ENCODE assay signal across 8 cellular contexts in the genomic region with DNA sequence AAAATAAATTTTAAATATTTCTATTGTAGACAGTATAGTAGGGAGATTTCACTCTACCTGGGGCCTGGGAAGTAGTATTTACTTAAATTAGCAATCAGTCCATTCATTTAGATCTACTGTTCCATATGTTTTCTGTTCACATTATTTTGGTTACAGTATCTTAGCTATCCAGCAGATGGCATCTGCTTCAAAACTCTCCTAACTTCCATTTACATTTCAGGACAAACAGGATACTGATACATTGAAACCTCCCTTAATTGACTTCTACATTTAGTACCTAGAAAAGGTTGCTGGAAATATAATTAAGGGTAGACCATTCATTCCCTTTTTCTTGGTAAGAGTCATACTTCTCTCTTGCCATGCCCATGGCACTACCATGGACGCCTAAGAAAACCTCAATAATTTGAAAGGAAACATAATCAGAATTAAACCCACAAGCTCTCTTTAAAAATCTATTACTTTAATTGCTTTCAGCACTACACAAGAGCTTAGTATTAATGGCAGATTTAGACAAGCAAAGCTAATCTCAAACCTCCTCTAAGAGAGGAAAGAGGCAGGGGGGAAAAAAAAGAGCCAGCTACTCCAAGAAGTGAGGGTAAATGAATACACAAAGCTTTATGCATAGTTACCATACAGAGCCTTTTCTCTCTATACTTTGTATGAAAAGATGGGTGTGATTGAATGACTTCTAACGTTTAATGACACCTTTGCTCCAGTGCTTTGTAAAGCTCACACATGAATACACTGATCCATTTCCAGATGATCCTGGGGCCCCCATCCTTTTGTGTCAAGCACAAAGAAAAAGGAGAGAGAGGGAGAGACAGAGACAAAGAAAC.
DNase-seq lines count a peak whose midpoint lies in the region; ATAC-seq and TF ChIP-seq lines count a peak whose summit lies in the region.

No MANE protein-coding gene starts in this region.

- no peaks in the 10 kb centered on the region for H3K36me3 ChIP-seq in liver (ENCODE audit: control insufficient read depth in 4 of 4, insufficient read depth in 3 of 4, low read depth in 1 of 4, low read length in 3 of 4)
- H3K36me3 ChIP-seq in uterus, result no peaks in the 10 kb centered on the region

- in situ Hi-C loops in ACHN (cut with HindIII; ENCODE audit: low pct_ligation_motif_present, low pct_unique_long_range_greater_than_20kb, low sequenced_read_pairs), result no loop called here

- TF ChIP-seq RAD21 in liver (IDR thresholded peaks at IDR 0.05), result peak; percentile 80 to 87

- H3K27ac ChIP-seq in liver (ENCODE audit: low read depth in 1 of 2, low read length in 2 of 2), result no peak overlapping the region
- H3K27ac ChIP-seq in uterus, result peak overlapping the region; percentile 13 to 32

- intact Hi-C loops in uterus (cut with DNase I; ENCODE audit: low total_unique reads), result no loop called here

- H3K9ac ChIP-seq in liver (ENCODE audit: low read depth in 1 of 2, low read length in 2 of 2), result no peak overlapping the region

- H3K4me3 ChIP-seq in liver (ENCODE audit: low read depth in 1 of 3, low read length in 3 of 3), result no peak overlapping the region
- no peak overlapping the region for H3K4me3 ChIP-seq in uterus

- H3K9me3 ChIP-seq in liver (ENCODE audit: control insufficient read depth in 4 of 4, low read length in 3 of 4), result no peaks in the 10 kb centered on the region
- H3K9me3 ChIP-seq in uterus, result no peaks in the 10 kb centered on the region

- peak; percentile 52; the same call in 2 of the 3 replicates for TF ChIP-seq CTCF in GM12872 (IDR thresholded peaks at IDR 0.05; ENCODE audit: insufficient read depth, low read depth, low read length)
- peak; percentile 56 for TF ChIP-seq CTCF in liver (IDR thresholded peaks at IDR 0.05; ENCODE audit: low read depth, low read length, missing input control)
- peak; percentile 60 to 78 (median 69) for TF ChIP-seq CTCF in uterus (IDR thresholded peaks at IDR 0.05)

- 54% methylated on average over 2 of the region's 2 CpGs for WGBS in liver

- TF ChIP-seq POLR2A in uterus (IDR thresholded peaks at IDR 0.05), result no peak

- ATAC-seq in GM21723 (IDR thresholded peaks at IDR 0.05; ENCODE audit: unreplicated experiment) (no peak), GM19467 (IDR thresholded peaks at IDR 0.05; ENCODE audit: unreplicated experiment) (no peak)

- no peaks in the 10 kb centered on the region for H3K4me1 ChIP-seq in liver (ENCODE audit: control insufficient read depth in 4 of 4, insufficient read depth in 4 of 4, low read length in 3 of 4)
- peaks cover 0 to 5% of the 10 kb centered on the region in 2 donors for H3K4me1 ChIP-seq in uterus

- peak; percentile 52 for DNase-seq in ACHN
- DNase-seq in NCI-H69 (lab: John Stamatoyannopoulos, UW), result peak; percentile 97
- DNase-seq in central memory CD4-positive, alpha-beta T cell, result peak; percentile 10
- DNase-seq in uterus, result no peak

- H3K27me3 ChIP-seq in liver (ENCODE audit: control insufficient read depth in 4 of 4, insufficient read depth in 4 of 4, low read length in 3 of 4) (peaks cover 0 to 4% (median 0%) of the 10 kb centered on the region in 4 donors), uterus (no peaks in the 10 kb centered on the region)

TF ChIP-seq in liver, 16 proteins besides CTCF, POLR2A, EP300 and RAD21:
- TF ChIP-seq ZBTB33 (IDR thresholded peaks at IDR 0.05) (no peak), FOXA2 (IDR thresholded peaks at IDR 0.05) (no peak)

Comparison
In these comparisons a context has a peak if more than half of its experiments do, and no peak if none do; other contexts are left out.
1. DNase-seq: peak in ACHN (single experiment), NCI-H69 (single experiment) and central memory CD4-positive, alpha-beta T cell (single experiment); none in uterus (0 of 2).
2. H3K27ac ChIP-seq: peak in uterus (2 of 2); none in liver (0 of 2).
3. Peak in every context shown above with its lines, with median percentiles within 50 percentile points of each other: CTCF ChIP-seq.